In the genomic region with DNA sequence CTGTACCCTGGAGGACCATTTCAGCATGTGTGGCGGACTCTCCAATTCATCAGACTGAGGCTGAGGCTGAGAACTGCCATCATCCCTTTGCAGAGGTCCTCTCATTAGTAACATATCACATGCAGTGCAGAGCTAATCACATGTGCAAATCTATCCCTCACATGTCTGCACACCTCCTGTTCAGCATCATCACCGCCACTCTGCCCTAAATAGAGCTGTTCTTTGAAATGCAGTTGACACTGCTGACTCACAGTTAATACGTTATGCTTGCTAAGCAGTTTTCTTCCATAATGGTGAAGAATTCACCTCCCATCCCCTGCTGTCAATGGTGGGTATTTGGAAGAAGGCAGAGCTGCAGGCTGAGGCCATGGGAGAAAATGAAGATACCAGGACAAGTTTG, we compare ENCODE assay signal across 17 cellular contexts.
A peak's percentile ranks its signal among the peaks of the same experiment; 100 is the strongest.
DNase-seq lines count a peak whose midpoint lies in the region; ATAC-seq, FAIRE-seq and TF ChIP-seq lines count a peak whose summit lies in the region.
"Had no signal": no experiment of that assay in that cellular context is flagged by ENCODE, and none has a peak within 500 bp of the region (broad histone marks: within the 10 kb centered on the region; RNA-seq: fewer than 3 reads in every experiment).

No MANE protein-coding gene starts in this region.

- H3K36me3 ChIP-seq in right atrium auricular region (peaks cover 13% of the 10 kb centered on the region), K562 (ENCODE audit: control insufficient read depth, insufficient read depth, low read length) (no peaks in the 10 kb centered on the region)

- no peaks in the 10 kb centered on the region for H3K9me1 ChIP-seq in K562 (ENCODE audit: control insufficient read depth, insufficient read depth, low read length)

- no peak for ATAC-seq in K562
- peak; percentile 66 for ATAC-seq in esophagus mucosa
- ATAC-seq in HG03095 (IDR thresholded peaks at IDR 0.05; ENCODE audit: unreplicated experiment): no peak
- no peak for ATAC-seq in GM21360 (IDR thresholded peaks at IDR 0.05; ENCODE audit: unreplicated experiment)
- ATAC-seq: GM23338 had no signal

- H3K4me2 ChIP-seq in K562 (ENCODE audit: insufficient read depth, low read length): no peak overlapping the region
- H3K4me2 ChIP-seq: GM23338 had no signal

- CTCF ChIA-PET in K562 (lab: Yijun Ruan, JAX; ENCODE audit: low intra/inter-chr PET ratio): no interaction called here

- DNase-seq in cardiac septum (ENCODE audit: low spot score): peak; percentile 24
- DNase-seq in right atrium auricular region (ENCODE audit: low spot score): no peak
- no peak for DNase-seq in K562 (ENCODE audit: extremely low read depth in 1 of 4, low spot score in 3 of 4)
- DNase-seq in urothelium cell line (ENCODE audit: low spot score): no peak
- no peak for DNase-seq in central memory CD4-positive, alpha-beta T cell
- DNase-seq: 8988T; C1 segment of cervical spinal cord; Calu3; CD4-positive, alpha-beta T cell; DMS 273 treated with DMSO at 0.1 percent for 48 hours; HCEC 1CT; HFFc6 had no signal

- no peak for TF ChIP-seq POLR2A in K562 (conservative IDR thresholded peaks at IDR 0.05)

- H4K20me1 ChIP-seq in K562 (replicated peaks; ENCODE audit: control insufficient read depth, insufficient read depth, low read length): no peaks in the 10 kb centered on the region

- in situ Hi-C loops in K562 (cut with MboI): no loop called here

- H3K9ac ChIP-seq in K562 (ENCODE audit: insufficient read depth in 1 of 2, low read depth in 2 of 2, low read length in 2 of 2): no peak overlapping the region

- intact Hi-C loops in cardiac septum (cut with DNase I): no loop called here
- intact Hi-C loops in K562 (cut with micrococcal nuclease): no loop called here

- no TSS peak for BruUV-seq in K562 (replicated peaks; lab: Mats Ljungman, UMichigan)

- no peak for FAIRE-seq in K562 (lab: Jason Lieb, UNC)
- FAIRE-seq in urothelium cell line (lab: Jason Lieb, UNC): peak; percentile 56
- FAIRE-seq: HTR-8/SVneo had no signal

- POLR2A ChIA-PET in K562 (lab: Yijun Ruan, JAX): no interaction called here

- no peak overlapping the region for H2AFZ ChIP-seq in K562 (ENCODE audit: low read depth, low read length)
- H2AFZ ChIP-seq: GM23338 had no signal

- peaks cover 0 to 8% of the 10 kb centered on the region in 2 donors for H3K9me3 ChIP-seq in right atrium auricular region
- no peaks in the 10 kb centered on the region for H3K9me3 ChIP-seq in K562 (replicated peaks; ENCODE audit: control insufficient read depth, insufficient read depth, low read depth, low read length)

- H3K79me2 ChIP-seq in K562 (ENCODE audit: control insufficient read depth, insufficient read depth, low read length): no peaks in the 10 kb centered on the region

- TF ChIP-seq RAD21 in K562 (CRISPR knock-in tag; conservative IDR thresholded peaks at IDR 0.05 in 1 of 2, IDR thresholded peaks at IDR 0.05 in 1 of 2): no peak

- H3K4me3 ChIP-seq in right atrium auricular region (no peak overlapping the region), K562 (no peak overlapping the region)
- H3K4me3 ChIP-seq: GM23338 had no signal

- H3K4me1 ChIP-seq in right atrium auricular region (no peaks in the 10 kb centered on the region), K562 (replicated peaks in 1 of 2; ENCODE audit: control insufficient read depth in 2 of 2, insufficient read depth in 2 of 2, low read length in 2 of 2) (no peaks in the 10 kb centered on the region; a peak in 1 of 5 replicates)

- H3K27ac ChIP-seq in right atrium auricular region (no peak overlapping the region), K562 (ENCODE audit: extremely low read depth, low read depth, low read length) (no peak overlapping the region)

- WGBS in K562 (ENCODE audit: insufficient coverage, low coverage, missing lambda C conversion rate): 0% methylated on average over 3 of the region's 3 CpGs

- H3K27me3 ChIP-seq in right atrium auricular region: no peaks in the 10 kb centered on the region
- H3K27me3 ChIP-seq in K562 (ENCODE audit: control insufficient read depth in 2 of 2, insufficient read depth in 2 of 2, low read length in 2 of 2): peaks cover 0 to 5% of the 10 kb centered on the region in 2 experiments; a peak in 2 of 5 replicates

- no peak for TF ChIP-seq EP300 in K562 (IDR thresholded peaks at IDR 0.05; ENCODE audit: low read length)

- TF ChIP-seq CTCF in right atrium auricular region (IDR thresholded peaks at IDR 0.05): no peak
- TF ChIP-seq CTCF in K562 (IDR thresholded peaks at IDR 0.05 in 2 of 3, conservative IDR thresholded peaks at IDR 0.05 in 1 of 3; ENCODE audit: insufficient read depth in 2 of 3, low read depth in 1 of 3, low read length in 3 of 3): no peak

TF ChIP-seq in K562, 482 proteins besides CTCF, POLR2A, EP300 and RAD21 (continues in another document):
- TF ChIP-seq CBFA2T2 (conservative IDR thresholded peaks at IDR 0.05) (no peak), CHD2 (IDR thresholded peaks at IDR 0.05; ENCODE audit: low read depth, low read length) (no peak), FOXM1 (IDR thresholded peaks at IDR 0.05; ENCODE audit: low read depth) (no peak), FOXM1 (CRISPR knock-in tag; IDR thresholded peaks at IDR 0.05; ENCODE audit: low read depth) (no peak), MYC (IDR thresholded peaks at IDR 0.05; ENCODE audit: low read depth, low read length) (no peak), MYC (CRISPR knock-in tag; IDR thresholded peaks at IDR 0.05; ENCODE audit: borderline replicate concordance, low read depth) (no peak), C11orf30 (IDR thresholded peaks at IDR 0.05; ENCODE audit: low read depth) (peak; percentile 41; the same call in 1 of the 2 replicates), NONO (IDR thresholded peaks at IDR 0.05; ENCODE audit: low read depth in 2 of 2, low read length in 1 of 2) (no peak), SNIP1 (IDR thresholded peaks at IDR 0.05; ENCODE audit: low read depth) (no peak), ZBTB1 (CRISPR knock-in tag; IDR thresholded peaks at IDR 0.05; ENCODE audit: borderline replicate concordance, low read depth) (no peak), TRIM28 (IDR thresholded peaks at IDR 0.05) (no peak), ZNF41 (CRISPR knock-in tag; conservative IDR thresholded peaks at IDR 0.05) (no peak), ZNF778 (CRISPR knock-in tag; IDR thresholded peaks at IDR 0.05) (no peak), TGIF2 (CRISPR knock-in tag; IDR thresholded peaks at IDR 0.05) (no peak), RBM17 (IDR thresholded peaks at IDR 0.05; ENCODE audit: borderline replicate concordance, low read depth, low read length) (no peak), MAFG (tag; conservative IDR thresholded peaks at IDR 0.05) (peak; percentile 39; the same call in 1 of the 2 replicates), NR2F6 (CRISPR knock-in tag; IDR thresholded peaks at IDR 0.05) (no peak), CBX5 (IDR thresholded peaks at IDR 0.05; ENCODE audit: borderline replicate concordance, low read depth) (no peak)
- TF ChIP-seq, protein P1, sequence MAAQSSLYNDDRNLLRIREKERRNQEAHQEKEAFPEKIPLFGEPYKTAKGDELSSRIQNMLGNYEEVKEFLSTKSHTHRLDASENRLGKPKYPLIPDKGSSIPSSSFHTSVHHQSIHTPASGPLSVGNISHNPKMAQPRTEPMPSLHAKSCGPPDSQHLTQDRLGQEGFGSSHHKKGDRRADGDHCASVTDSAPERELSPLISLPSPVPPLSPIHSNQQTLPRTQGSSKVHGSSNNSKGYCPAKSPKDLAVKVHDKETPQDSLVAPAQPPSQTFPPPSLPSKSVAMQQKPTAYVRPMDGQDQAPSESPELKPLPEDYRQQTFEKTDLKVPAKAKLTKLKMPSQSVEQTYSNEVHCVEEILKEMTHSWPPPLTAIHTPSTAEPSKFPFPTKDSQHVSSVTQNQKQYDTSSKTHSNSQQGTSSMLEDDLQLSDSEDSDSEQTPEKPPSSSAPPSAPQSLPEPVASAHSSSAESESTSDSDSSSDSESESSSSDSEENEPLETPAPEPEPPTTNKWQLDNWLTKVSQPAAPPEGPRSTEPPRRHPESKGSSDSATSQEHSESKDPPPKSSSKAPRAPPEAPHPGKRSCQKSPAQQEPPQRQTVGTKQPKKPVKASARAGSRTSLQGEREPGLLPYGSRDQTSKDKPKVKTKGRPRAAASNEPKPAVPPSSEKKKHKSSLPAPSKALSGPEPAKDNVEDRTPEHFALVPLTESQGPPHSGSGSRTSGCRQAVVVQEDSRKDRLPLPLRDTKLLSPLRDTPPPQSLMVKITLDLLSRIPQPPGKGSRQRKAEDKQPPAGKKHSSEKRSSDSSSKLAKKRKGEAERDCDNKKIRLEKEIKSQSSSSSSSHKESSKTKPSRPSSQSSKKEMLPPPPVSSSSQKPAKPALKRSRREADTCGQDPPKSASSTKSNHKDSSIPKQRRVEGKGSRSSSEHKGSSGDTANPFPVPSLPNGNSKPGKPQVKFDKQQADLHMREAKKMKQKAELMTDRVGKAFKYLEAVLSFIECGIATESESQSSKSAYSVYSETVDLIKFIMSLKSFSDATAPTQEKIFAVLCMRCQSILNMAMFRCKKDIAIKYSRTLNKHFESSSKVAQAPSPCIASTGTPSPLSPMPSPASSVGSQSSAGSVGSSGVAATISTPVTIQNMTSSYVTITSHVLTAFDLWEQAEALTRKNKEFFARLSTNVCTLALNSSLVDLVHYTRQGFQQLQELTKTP (IDR thresholded peaks at IDR 0.05; ENCODE audit: low read depth in 1 of 2, partially characterized antibody in 2 of 2): no peak
- TF ChIP-seq, protein P2, sequence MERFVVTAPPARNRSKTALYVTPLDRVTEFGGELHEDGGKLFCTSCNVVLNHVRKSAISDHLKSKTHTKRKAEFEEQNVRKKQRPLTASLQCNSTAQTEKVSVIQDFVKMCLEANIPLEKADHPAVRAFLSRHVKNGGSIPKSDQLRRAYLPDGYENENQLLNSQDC (CRISPR knock-in tag; IDR thresholded peaks at IDR 0.05): no peak
- TF ChIP-seq, protein P3, sequence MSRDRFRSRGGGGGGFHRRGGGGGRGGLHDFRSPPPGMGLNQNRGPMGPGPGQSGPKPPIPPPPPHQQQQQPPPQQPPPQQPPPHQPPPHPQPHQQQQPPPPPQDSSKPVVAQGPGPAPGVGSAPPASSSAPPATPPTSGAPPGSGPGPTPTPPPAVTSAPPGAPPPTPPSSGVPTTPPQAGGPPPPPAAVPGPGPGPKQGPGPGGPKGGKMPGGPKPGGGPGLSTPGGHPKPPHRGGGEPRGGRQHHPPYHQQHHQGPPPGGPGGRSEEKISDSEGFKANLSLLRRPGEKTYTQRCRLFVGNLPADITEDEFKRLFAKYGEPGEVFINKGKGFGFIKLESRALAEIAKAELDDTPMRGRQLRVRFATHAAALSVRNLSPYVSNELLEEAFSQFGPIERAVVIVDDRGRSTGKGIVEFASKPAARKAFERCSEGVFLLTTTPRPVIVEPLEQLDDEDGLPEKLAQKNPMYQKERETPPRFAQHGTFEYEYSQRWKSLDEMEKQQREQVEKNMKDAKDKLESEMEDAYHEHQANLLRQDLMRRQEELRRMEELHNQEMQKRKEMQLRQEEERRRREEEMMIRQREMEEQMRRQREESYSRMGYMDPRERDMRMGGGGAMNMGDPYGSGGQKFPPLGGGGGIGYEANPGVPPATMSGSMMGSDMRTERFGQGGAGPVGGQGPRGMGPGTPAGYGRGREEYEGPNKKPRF (IDR thresholded peaks at IDR 0.05; ENCODE audit: low read depth, low read length): no peak
